10 cellular contexts compared by ENCODE assay signal in the genomic region with DNA sequence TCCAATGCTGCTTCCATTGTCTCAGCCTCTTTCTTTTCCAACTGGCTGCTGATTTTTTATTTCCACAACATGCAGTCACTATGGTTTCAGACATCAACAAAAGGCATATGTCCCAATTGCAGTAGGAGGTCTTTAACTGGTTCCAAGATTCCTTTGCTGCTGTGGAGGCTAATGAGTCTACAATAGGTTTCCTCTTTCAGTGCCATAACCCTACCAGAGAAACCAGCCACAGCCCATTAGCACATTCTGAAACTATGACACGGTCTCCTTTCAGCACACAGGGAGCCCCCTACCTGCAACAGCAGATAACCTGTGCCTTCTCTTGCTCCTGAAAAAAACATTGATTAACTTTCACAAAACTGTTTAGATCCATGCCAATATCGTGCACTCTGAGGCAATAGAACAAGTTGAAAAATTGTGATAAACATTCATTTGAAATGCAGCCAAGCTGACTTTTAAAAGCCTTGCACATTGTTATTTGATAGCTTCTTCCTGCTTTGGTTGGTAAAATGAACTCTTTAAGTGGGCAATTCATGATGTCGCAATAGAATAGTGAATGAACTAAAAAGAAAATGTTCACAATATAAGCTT. TPM values are rescaled to one million over a fixed set of nuclear protein-coding genes. Genes with fewer than 3 reads are reported as not detected.
A peak's percentile ranks its signal among the peaks of the same experiment; 100 is the strongest.
DNase-seq lines count a peak whose midpoint lies in the region; ATAC-seq, FAIRE-seq and TF ChIP-seq lines count a peak whose summit lies in the region.
"Had no signal": no experiment of that assay in that cellular context is flagged by ENCODE, and none has a peak within 500 bp of the region (broad histone marks: within the 10 kb centered on the region; RNA-seq: fewer than 3 reads in every experiment).

No MANE protein-coding gene starts in this region.

- FAIRE-seq in astrocyte (lab: Jason Lieb, UNC), result no peak

- H3K36me3 Mint-ChIP-seq in astrocyte (ENCODE audit: low read depth, unreplicated experiment), result no peaks in the 10 kb centered on the region

- H4K20me1 ChIP-seq in astrocyte (ENCODE audit: insufficient read depth, low read length), result no peaks in the 10 kb centered on the region

- TF ChIP-seq CTCF in astrocyte (IDR thresholded peaks at IDR 0.05; ENCODE audit: insufficient read depth, low read depth, low read length) (no peak), BE2C (IDR thresholded peaks at IDR 0.05; ENCODE audit: low read depth, low read length) (no peak), GM13976 (IDR thresholded peaks at IDR 0.05; ENCODE audit: borderline replicate concordance, control extremely low read depth, extremely low read depth, insufficient read depth, missing control alignments) (no peak)

- no peaks in the 10 kb centered on the region for H3K27me3 Mint-ChIP-seq in astrocyte (ENCODE audit: low read depth, unreplicated experiment)

- no peak overlapping the region for H3K9ac ChIP-seq in astrocyte (ENCODE audit: low read length)

- H3K4me1 Mint-ChIP-seq in astrocyte (ENCODE audit: low read depth, unreplicated experiment), result peaks cover 1% of the 10 kb centered on the region

- ATAC-seq in left lobe of liver, result peak; percentile 45

- H3K4me3 Mint-ChIP-seq in astrocyte (ENCODE audit: unreplicated experiment), result no peak overlapping the region

- no peaks in the 10 kb centered on the region for H3K9me3 Mint-ChIP-seq in astrocyte (ENCODE audit: unreplicated experiment)

- H3K4me1 ChIP-seq in astrocyte (ENCODE audit: insufficient read depth, low read length) (peaks cover 10% of the 10 kb centered on the region), BE2C (no peaks in the 10 kb centered on the region)

- H3K27ac Mint-ChIP-seq in astrocyte (ENCODE audit: unreplicated experiment), result peak overlapping the region; percentile 21

- H3K27ac ChIP-seq in astrocyte (ENCODE audit: low read depth, low read length), result peak overlapping the region; percentile 8

- H3K27me3 ChIP-seq in astrocyte (ENCODE audit: insufficient read depth, low read length) (no peaks in the 10 kb centered on the region), BE2C (no peaks in the 10 kb centered on the region)

- no peak overlapping the region for H3K4me3 ChIP-seq in astrocyte (ENCODE audit: insufficient read depth, low read depth, low read length)
- H3K4me3 ChIP-seq in BE2C (ENCODE audit: low read depth, low read length), result no peak overlapping the region

- H3K36me3 ChIP-seq in astrocyte (ENCODE audit: insufficient read depth, low read length) (no peaks in the 10 kb centered on the region), BE2C (no peaks in the 10 kb centered on the region)

- H2AFZ ChIP-seq in astrocyte (ENCODE audit: low read depth, low read length), result no peak overlapping the region

- no peaks in the 10 kb centered on the region for H3K79me2 ChIP-seq in astrocyte (ENCODE audit: insufficient read depth, low read length)

- H3K4me2 ChIP-seq in astrocyte (ENCODE audit: low read length), result peak overlapping the region; percentile 12

- in situ Hi-C loops in GM13976 (cut with MboI; ENCODE audit: low sequenced_read_pairs, unreplicated experiment), result no loop called here

- H3K9me3 ChIP-seq in astrocyte (ENCODE audit: insufficient read depth, low read depth, low read length), result no peaks in the 10 kb centered on the region
- no peaks in the 10 kb centered on the region for H3K9me3 ChIP-seq in BE2C

- DNase-seq in Ammon's horn (ENCODE audit: low spot score), result peak; percentile 69
- DNase-seq in M059J (ENCODE audit: low read depth), result peak; percentile 92
- peak; percentile 95 for DNase-seq in astrocyte (ENCODE audit: low read depth)
- DNase-seq in left lobe of liver (ENCODE audit: low spot score), result no peak
- no peak for DNase-seq in BE2C
- no peak for DNase-seq in occipital lobe (lab: John Stamatoyannopoulos, UW)
- DNase-seq in GM13976 (ENCODE audit: low spot score), result no peak
- no peak for DNase-seq in retina

RNA-seq across cellular contexts. Expression of a gene that starts 32.4 kb away (rescaled TPM):
- total RNA-seq in M059J (2014; rRNA removed; shearing (Covaris generic)), result not detected in 2 replicates
- total RNA-seq in astrocyte (0.14 and 0.68 TPM in 2 replicates), left lobe of liver (not detected), occipital lobe (not detected)
- not detected for polyA plus RNA-seq in BE2C (2012; ENCODE audit: insufficient read depth, insufficient read length, low read depth)
- total RNA-seq: glomerular endothelial cell, SK-MEL-5 had no signal

Comparison
In these comparisons a context has a peak if more than half of its experiments do, and no peak if none do; other contexts are left out.
1. DNase-seq: peak in Ammon's horn (single experiment), M059J (single experiment) and astrocyte (single experiment); none in left lobe of liver (single experiment), BE2C (single experiment), occipital lobe (single experiment), GM13976 (single experiment) and retina (single experiment).